In the genomic region with DNA sequence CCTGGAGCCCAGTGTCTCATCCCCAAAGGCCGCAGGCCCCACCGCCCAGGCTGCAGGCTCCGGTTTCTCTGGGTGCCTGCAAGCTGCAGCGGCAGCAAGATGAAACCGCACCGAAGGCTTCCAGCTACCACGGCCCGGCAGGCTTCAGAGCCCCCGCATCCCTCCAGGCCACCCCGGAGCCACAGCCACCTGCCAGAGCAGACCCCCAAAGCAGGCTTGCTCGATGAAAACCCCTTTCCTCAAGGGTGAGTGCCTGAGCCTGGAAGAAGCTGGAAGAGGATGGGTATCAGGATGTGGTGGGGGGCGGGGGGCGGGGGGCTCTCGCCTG, we compare ENCODE assay signal across 15 cellular contexts. TPM values are rescaled to one million over a fixed set of nuclear protein-coding genes. Genes with fewer than 3 reads are reported as not detected.
A peak's percentile ranks its signal among the peaks of the same experiment; 100 is the strongest.
DNase-seq lines count a peak whose midpoint lies in the region; ATAC-seq, FAIRE-seq and TF ChIP-seq lines count a peak whose summit lies in the region.
"Had no signal": no experiment of that assay in that cellular context is flagged by ENCODE, and none has a peak within 500 bp of the region (broad histone marks: within the 10 kb centered on the region; RNA-seq: fewer than 3 reads in every experiment).

No MANE protein-coding gene starts in this region.

- H3K27ac ChIP-seq in right lobe of liver (no peak overlapping the region), HepG2 (ENCODE audit: extremely low read length, insufficient read depth, low read length) (no peak overlapping the region), VCaP (peak overlapping the region; percentile 73), mesenchymal stem cell (ENCODE audit: low read length, poor library complexity, severe bottlenecking) (peak overlapping the region; percentile 21), small intestine (ENCODE audit: low read depth in 1 of 2, low read length in 1 of 2) (no peak overlapping the region)

- peak overlapping the region; percentile 16 for H2AK5ac ChIP-seq in mesenchymal stem cell (ENCODE audit: low read length, severe bottlenecking)

- FAIRE-seq in HepG2 (lab: Jason Lieb, UNC) (no peak), small intestine (lab: Jason Lieb, UNC) (no peak)
- FAIRE-seq: RCC 7860 had no signal

- peak overlapping the region in 1 of 2 experiments; percentile 47 for H3K18ac ChIP-seq in mesenchymal stem cell (ENCODE audit: low read depth in 1 of 2, low read length in 2 of 2)

- no peaks in the 10 kb centered on the region for H3K4me1 ChIP-seq in right lobe of liver
- H3K4me1 ChIP-seq in HepG2 (ENCODE audit: insufficient read depth, low read length) = peaks cover 34% of the 10 kb centered on the region
- H3K4me1 ChIP-seq in mesenchymal stem cell (ENCODE audit: control insufficient read depth, insufficient read depth, low read depth, low read length) = peaks cover 85% of the 10 kb centered on the region
- no peaks in the 10 kb centered on the region for H3K4me1 ChIP-seq in small intestine (ENCODE audit: control insufficient read depth in 2 of 2, insufficient read depth in 1 of 2, low read depth in 1 of 2, low read length in 1 of 2)

- H3K4me3 ChIP-seq in right lobe of liver (no peak overlapping the region), HepG2 (replicated peaks in 1 of 3; ENCODE audit: insufficient read depth in 1 of 3, low read depth in 2 of 3, low read length in 3 of 3) (no peak overlapping the region), mesenchymal stem cell (ENCODE audit: insufficient read depth in 1 of 2, low read depth in 1 of 2, low read length in 2 of 2) (no peak overlapping the region), small intestine (ENCODE audit: low read depth in 1 of 2, low read length in 2 of 2) (no peak overlapping the region)

- H3K36me3 Mint-ChIP-seq in stimulated activated effector memory CD8-positive, alpha-beta T cell treated with anti-CD3 and anti-CD28 coated beads, Interleukin-12 subunit alpha, Interleukin-12 subunit beta, amount 100 ng/mL, for 72 hours = no peaks in the 10 kb centered on the region

- no peak overlapping the region for H3K23ac ChIP-seq in mesenchymal stem cell (ENCODE audit: low read length in 2 of 2)

- no peaks in the 10 kb centered on the region for H3K4me1 Mint-ChIP-seq in stimulated activated effector memory CD8-positive, alpha-beta T cell treated with anti-CD3 and anti-CD28 coated beads, Interleukin-12 subunit alpha, Interleukin-12 subunit beta, amount 100 ng/mL, for 72 hours
- H3K4me1 Mint-ChIP-seq: CD14-positive monocyte had no signal

- TF ChIP-seq RAD21 in HepG2 (CRISPR knock-in tag; IDR thresholded peaks at IDR 0.05) = no peak

- H3K36me3 ChIP-seq in right lobe of liver (no peaks in the 10 kb centered on the region), HepG2 (replicated peaks in 1 of 2; ENCODE audit: control insufficient read depth in 1 of 2, insufficient read depth in 2 of 2, low read length in 2 of 2) (no peaks in the 10 kb centered on the region), mesenchymal stem cell (ENCODE audit: control insufficient read depth in 1 of 2, insufficient read depth in 2 of 2, low read depth in 1 of 2, low read length in 2 of 2) (peaks cover 0 to 22% of the 10 kb centered on the region in 2 experiments), small intestine (ENCODE audit: control insufficient read depth in 2 of 2, insufficient read depth in 2 of 2, low read length in 2 of 2) (no peaks in the 10 kb centered on the region)

- DNase-seq in right lobe of liver (peak in 2 of 3 donors; percentile 12 to 46), HepG2 (ENCODE audit: low spot score) (no peak), mesenchymal stem cell (no peak), small intestine (no peak), SHP77 treated with DMSO at 0.1 percent for 48 hours (lab: John Stamatoyannopoulos, UW) (no peak)
- no peak for DNase-seq in stimulated activated effector memory CD8-positive, alpha-beta T cell treated with anti-CD3 and anti-CD28 coated beads, Interleukin-12 subunit alpha, Interleukin-12 subunit beta, amount 100 ng/mL, for 72 hours (ENCODE audit: low spot score in 2 of 2)
- DNase-seq: activated CD4-positive, alpha-beta T cell treated with anti-CD3 and anti-CD28 coated beads, Interleukin-2, amount 10 ng/mL, durations not matched to agents 24 days and 14 days; effector CD8-positive, alpha-beta T cell; NCI-H748 treated with DMSO at 0.1 percent for 48 hours; substantia nigra had no signal

- ATAC-seq in right lobe of liver = no peak
- no peak for ATAC-seq in HepG2
- no peak for ATAC-seq in stimulated activated effector memory CD8-positive, alpha-beta T cell treated with anti-CD3 and anti-CD28 coated beads, Interleukin-12 subunit alpha, Interleukin-12 subunit beta, amount 100 ng/mL, for 72 hours
- ATAC-seq in GM21737 (IDR thresholded peaks at IDR 0.05; ENCODE audit: unreplicated experiment) = no peak

- no TSS peak for BruUV-seq in HepG2 (replicated peaks; lab: Mats Ljungman, UMichigan)

- H3K4ac ChIP-seq in mesenchymal stem cell (ENCODE audit: low read depth in 1 of 2, low read length in 2 of 2) = peak overlapping the region in 1 of 2 experiments; percentile 40

- peak overlapping the region; percentile 93 for H2BK15ac ChIP-seq in mesenchymal stem cell (ENCODE audit: low read depth, poor library complexity, severe bottlenecking)

- CTCF ChIA-PET in HepG2 (lab: Yijun Ruan, JAX; ENCODE audit: low intra/inter-chr PET ratio, low total read pairs) = no interaction called here

- H3K79me2 ChIP-seq in HepG2 (ENCODE audit: insufficient read depth, low read length) = no peaks in the 10 kb centered on the region

- no peak overlapping the region for H3K27ac Mint-ChIP-seq in stimulated activated effector memory CD8-positive, alpha-beta T cell treated with anti-CD3 and anti-CD28 coated beads, Interleukin-12 subunit alpha, Interleukin-12 subunit beta, amount 100 ng/mL, for 72 hours
- H3K27ac Mint-ChIP-seq: activated CD4-positive, alpha-beta T cell treated with anti-CD3 and anti-CD28 coated beads, Interleukin-2, amount 10 ng/mL, durations not matched to agents 24 days and 14 days; activated T-helper 2 cell treated with anti-CD3 and anti-CD28 coated beads, Interferon-gamma antibody, Interleukin-2, Interleukin-4, amounts not matched to agents 10 μg/mL and 5 μg/mL and 100 μg/mL, durations not matched to agents 14 hours and 24 hours and 36 hours; CD14-positive monocyte had no signal

- peak overlapping the region; percentile 12 for H4K91ac ChIP-seq in mesenchymal stem cell (ENCODE audit: low read length)

- H3K9me3 ChIP-seq in right lobe of liver (no peaks in the 10 kb centered on the region), HepG2 (ENCODE audit: low read length) (no peaks in the 10 kb centered on the region), mesenchymal stem cell (ENCODE audit: control insufficient read depth, low read length) (no peaks in the 10 kb centered on the region), small intestine (ENCODE audit: control insufficient read depth, low read depth) (no peaks in the 10 kb centered on the region)

- 95% methylated on average over 10 of the region's 14 CpGs for WGBS in right lobe of liver (ENCODE audit: insufficient coverage, low coverage, low lambda C conversion rate, missing lambda C conversion rate)
- 97% methylated on average over 7 of the region's 14 CpGs for WGBS in HepG2 (ENCODE audit: low lambda C conversion rate)
- 92% methylated on average over 14 of the region's 14 CpGs for WGBS in mesenchymal stem cell
- WGBS in small intestine, 3 donors = 91 to 95% (median 94%) methylated on average over 14 of the region's 14 CpGs

- no peak overlapping the region for H3K4me3 Mint-ChIP-seq in stimulated activated effector memory CD8-positive, alpha-beta T cell treated with anti-CD3 and anti-CD28 coated beads, Interleukin-12 subunit alpha, Interleukin-12 subunit beta, amount 100 ng/mL, for 72 hours
- H3K4me3 Mint-ChIP-seq: activated CD4-positive, alpha-beta T cell treated with anti-CD3 and anti-CD28 coated beads, Interleukin-2, amount 10 ng/mL, durations not matched to agents 24 days and 14 days; CD14-positive monocyte had no signal

- peaks cover 7% of the 10 kb centered on the region for H3K79me1 ChIP-seq in mesenchymal stem cell (replicated peaks; ENCODE audit: low read length, poor library complexity, severe bottlenecking)

- no peak overlapping the region for H3K9ac ChIP-seq in HepG2 (ENCODE audit: insufficient read depth, low read depth, low read length)
- H3K9ac ChIP-seq in mesenchymal stem cell (ENCODE audit: low read length) = no peak overlapping the region

- H3K4me2 ChIP-seq in HepG2 (ENCODE audit: low read depth, low read length) (no peak overlapping the region), mesenchymal stem cell (ENCODE audit: low read length, poor library complexity, severe bottlenecking) (peak overlapping the region; percentile 30)

- no peak for TF ChIP-seq CTCF in right lobe of liver (IDR thresholded peaks at IDR 0.05)
- no peak for TF ChIP-seq CTCF in HepG2 (CRISPR knock-in tag; IDR thresholded peaks at IDR 0.05)
- no peak for TF ChIP-seq CTCF in VCaP (conservative IDR thresholded peaks at IDR 0.05)

- in situ Hi-C loops in HepG2 (cut with HindIII; ENCODE audit: extremely low pct_ligation_motif_present, low pct_unique_long_range_greater_than_20kb) = no loop called here

- peak overlapping the region; percentile 84 for H2BK120ac ChIP-seq in mesenchymal stem cell (ENCODE audit: low read depth, low read length)

- intact Hi-C loops in right lobe of liver (cut with DNase I) (loop anchor here in 1 of 2 donors (10.0 kb wide), 1 partner anchor 124 kb away; no protein-coding TSS in a partner anchor), HepG2 (cut with micrococcal nuclease; ENCODE audit: unreplicated experiment) (no loop called here)

- no peaks in the 10 kb centered on the region for H3K9me3 Mint-ChIP-seq in stimulated activated effector memory CD8-positive, alpha-beta T cell treated with anti-CD3 and anti-CD28 coated beads, Interleukin-12 subunit alpha, Interleukin-12 subunit beta, amount 100 ng/mL, for 72 hours
- H3K9me3 Mint-ChIP-seq: activated CD4-positive, alpha-beta T cell treated with anti-CD3 and anti-CD28 coated beads, Interleukin-2, amount 10 ng/mL, durations not matched to agents 24 days and 14 days; activated T-helper 2 cell treated with anti-CD3 and anti-CD28 coated beads, Interferon-gamma antibody, Interleukin-2, Interleukin-4, amounts not matched to agents 10 μg/mL and 5 μg/mL and 100 μg/mL, durations not matched to agents 14 hours and 24 hours and 36 hours; CD14-positive monocyte had no signal

- H4K8ac ChIP-seq in mesenchymal stem cell (ENCODE audit: low read length) = no peak overlapping the region

- peak overlapping the region in 1 of 2 experiments; percentile 45 for H2BK12ac ChIP-seq in mesenchymal stem cell (ENCODE audit: low read length in 2 of 2)

- no peak for TF ChIP-seq EP300 in HepG2 (IDR thresholded peaks at IDR 0.05; ENCODE audit: low read depth in 2 of 2, low read length in 2 of 2)
- no peak for TF ChIP-seq EP300 in HepG2 (CRISPR knock-in tag; IDR thresholded peaks at IDR 0.05; ENCODE audit: borderline replicate concordance)

- no peaks in the 10 kb centered on the region for H4K20me1 ChIP-seq in HepG2 (ENCODE audit: insufficient read depth, low read length)

- H2AFZ ChIP-seq in HepG2 (ENCODE audit: low read length) = no peak overlapping the region
- H2AFZ ChIP-seq in mesenchymal stem cell (ENCODE audit: low read depth, low read length) = no peak overlapping the region

- H3K14ac ChIP-seq in mesenchymal stem cell (ENCODE audit: low read length in 2 of 2) = no peak overlapping the region

- TF ChIP-seq POLR2A in right lobe of liver (IDR thresholded peaks at IDR 0.05) (no peak), HepG2 (IDR thresholded peaks at IDR 0.05; ENCODE audit: insufficient read depth in 1 of 2, low read depth in 2 of 2, low read length in 2 of 2) (no peak)

- H3K27me3 ChIP-seq in right lobe of liver (no peaks in the 10 kb centered on the region), HepG2 (ENCODE audit: control insufficient read depth in 1 of 2, insufficient read depth in 2 of 2, low read length in 2 of 2) (no peaks in the 10 kb centered on the region), mesenchymal stem cell (ENCODE audit: control insufficient read depth in 1 of 2, insufficient read depth in 1 of 2, low read length in 2 of 2) (no peaks in the 10 kb centered on the region), small intestine (ENCODE audit: control insufficient read depth in 2 of 2, insufficient read depth in 2 of 2, low read length in 2 of 2) (no peaks in the 10 kb centered on the region)

- POLR2A ChIA-PET in HepG2 (lab: Yijun Ruan, JAX) = no interaction called here

- H2BK5ac ChIP-seq in mesenchymal stem cell (ENCODE audit: low read depth, low read length, poor library complexity, severe bottlenecking) = no peak overlapping the region

RNA-seq across cellular contexts. Expression of a gene that starts 24.5 kb away (rescaled TPM):
- 1 to 10 TPM; 1.4 to 3.2 (median 2.7) TPM for total RNA-seq in right lobe of liver
- total RNA-seq in HepG2 (2016; rRNA removed; fragmentation: Illumina TruSeq; extraction: Trizol) = 7.4 and 7.7 TPM in 2 replicates
- 2.1 and 3.2 TPM in 2 replicates for total RNA-seq in HepG2 (2016; cell fraction: cytosol; rRNA removed; fragmentation: Illumina TruSeq; extraction: Trizol; ENCODE audit: low read depth)
- 7.8 and 8.7 TPM in 2 replicates for total RNA-seq in HepG2 (2016; cell fraction: insoluble cytoplasmic fraction; rRNA removed; fragmentation: Illumina TruSeq; extraction: Trizol)
- total RNA-seq in HepG2 (2016; cell fraction: membrane; rRNA removed; fragmentation: Illumina TruSeq; extraction: Trizol) = 4.1 and 4.4 TPM in 2 replicates
- 4.8 and 5.3 TPM in 2 replicates for total RNA-seq in HepG2 (2016; cell fraction: nucleus; rRNA removed; fragmentation: Illumina TruSeq; extraction: Trizol)
- 2.1 and 2.5 TPM in 2 replicates for polyA plus RNA-seq in HepG2 (2011; rRNA removed)
- 1.7 and 3.9 TPM in 2 replicates for polyA plus RNA-seq in HepG2 (2011; cell fraction: cytosol; rRNA removed)
- 4.7 and 6.8 TPM in 2 replicates for polyA plus RNA-seq in HepG2 (2011; cell fraction: nucleus; rRNA removed)
- 2.4 and 4.1 TPM in 2 replicates for polyA plus RNA-seq in HepG2 (2012)
- polyA plus RNA-seq in HepG2 (2016; cell fraction: cytosol; fragmentation: Illumina TruSeq; extraction: Trizol; ENCODE audit: low read depth) = 1.7 and 2.3 TPM in 2 replicates
- 5.9 and 6.5 TPM in 2 replicates for polyA plus RNA-seq in HepG2 (2016; cell fraction: insoluble cytoplasmic fraction; fragmentation: Illumina TruSeq; extraction: Trizol; ENCODE audit: low read depth)
- polyA plus RNA-seq in HepG2 (2016; cell fraction: membrane; fragmentation: Illumina TruSeq; extraction: Trizol; ENCODE audit: low read depth) = 2.8 and 3.1 TPM in 2 replicates
- 4.2 and 7.0 TPM in 2 replicates for polyA plus RNA-seq in HepG2 (2016; cell fraction: nucleus; fragmentation: Illumina TruSeq; extraction: Trizol; ENCODE audit: insufficient read depth, low read depth)
- 2.4 and 4.9 TPM in 2 replicates for polyA minus RNA-seq in HepG2 (2011; rRNA and poly(A)+ RNA removed; ENCODE audit: low replicate concordance)
- 1.7 and 2.4 TPM in 2 replicates for polyA minus RNA-seq in HepG2 (2011; cell fraction: cytosol; rRNA and poly(A)+ RNA removed)
- polyA minus RNA-seq in HepG2 (2011; cell fraction: nucleus; rRNA and poly(A)+ RNA removed) = 0.75 and 1.8 TPM in 2 replicates
- 3.9 TPM for polyA plus RNA-seq in mesenchymal stem cell (2013, experiment 1 of 2)
- 3.9 TPM for polyA plus RNA-seq in mesenchymal stem cell (2013, experiment 2 of 2)
- 10 to 100 TPM in 2 of 3 donors, 1 to 10 TPM in 1; 7.6 to 18.9 (median 12.1) TPM for polyA plus RNA-seq in small intestine

RNA-seq across cellular contexts. Expression of a gene that starts 24.5 kb away (rescaled TPM):
- total RNA-seq in right lobe of liver (1 to 10 TPM; 6.4 to 9.1 (median 6.6) TPM), HepG2 (2016; rRNA removed; fragmentation: Illumina TruSeq; extraction: Trizol) (14.1 and 17.6 TPM in 2 replicates)
- 2.4 and 2.6 TPM in 2 replicates for total RNA-seq in HepG2 (2016; cell fraction: cytosol; rRNA removed; fragmentation: Illumina TruSeq; extraction: Trizol; ENCODE audit: low read depth)
- total RNA-seq in HepG2 (2016; cell fraction: insoluble cytoplasmic fraction; rRNA removed; fragmentation: Illumina TruSeq; extraction: Trizol) = 10.3 and 13.8 TPM in 2 replicates
- total RNA-seq in HepG2 (2016; cell fraction: membrane; rRNA removed; fragmentation: Illumina TruSeq; extraction: Trizol) = 6.4 and 6.7 TPM in 2 replicates
- 15.1 and 15.3 TPM in 2 replicates for total RNA-seq in HepG2 (2016; cell fraction: nucleus; rRNA removed; fragmentation: Illumina TruSeq; extraction: Trizol)
- polyA plus RNA-seq in HepG2 (2011; rRNA removed) (15.8 and 18.2 TPM in 2 replicates), small intestine (10 to 100 TPM in 2 of 3 donors, 1 to 10 TPM in 1; 9.7 to 30.6 (median 26.5) TPM)
- polyA plus RNA-seq in HepG2 (2011; cell fraction: cytosol; rRNA removed) = 8.3 and 9.5 TPM in 2 replicates
- 47.3 and 53.1 TPM in 2 replicates for polyA plus RNA-seq in HepG2 (2011; cell fraction: nucleus; rRNA removed)
- polyA plus RNA-seq in HepG2 (2012) = 11.3 and 11.9 TPM in 2 replicates
- polyA plus RNA-seq in HepG2 (2016; cell fraction: cytosol; fragmentation: Illumina TruSeq; extraction: Trizol; ENCODE audit: low read depth) = 1.3 and 1.5 TPM in 2 replicates
- polyA plus RNA-seq in HepG2 (2016; cell fraction: insoluble cytoplasmic fraction; fragmentation: Illumina TruSeq; extraction: Trizol; ENCODE audit: low read depth) = 8.2 and 12.3 TPM in 2 replicates
- polyA plus RNA-seq in HepG2 (2016; cell fraction: membrane; fragmentation: Illumina TruSeq; extraction: Trizol; ENCODE audit: low read depth) = 2.5 and 3.1 TPM in 2 replicates
- 23.5 and 25.4 TPM in 2 replicates for polyA plus RNA-seq in HepG2 (2016; cell fraction: nucleus; fragmentation: Illumina TruSeq; extraction: Trizol; ENCODE audit: insufficient read depth, low read depth)
- polyA minus RNA-seq in HepG2 (2011; rRNA and poly(A)+ RNA removed; ENCODE audit: low replicate concordance) = 46.0 and 112 TPM in 2 replicates
- polyA minus RNA-seq in HepG2 (2011; cell fraction: cytosol; rRNA and poly(A)+ RNA removed) = 8.4 and 10.0 TPM in 2 replicates
- 21.9 and 23.7 TPM in 2 replicates for polyA minus RNA-seq in HepG2 (2011; cell fraction: nucleus; rRNA and poly(A)+ RNA removed)
- 6.4 TPM for polyA plus RNA-seq in mesenchymal stem cell (2013, experiment 1 of 2)
- polyA plus RNA-seq in mesenchymal stem cell (2013, experiment 2 of 2) = 7.2 TPM

Comparison
In these comparisons a context has a peak if more than half of its experiments do, and no peak if none do; other contexts are left out.
1. DNase-seq: peak in right lobe of liver (2 of 3); none in HepG2 (single experiment), mesenchymal stem cell (single experiment), small intestine (single experiment), SHP77 treated with DMSO at 0.1 percent for 48 hours (single experiment) and stimulated activated effector memory CD8-positive, alpha-beta T cell treated with anti-CD3 and anti-CD28 coated beads, Interleukin-12 subunit alpha, Interleukin-12 subunit beta, amount 100 ng/mL, for 72 hours (0 of 2).
2. H3K27ac ChIP-seq: peak in VCaP (single experiment) and mesenchymal stem cell (single experiment); none in right lobe of liver (0 of 3), HepG2 (single experiment) and small intestine (0 of 2).